25 cellular contexts compared by ENCODE assay signal in genomic region chr5:158546080-158546479, GRCh38.
"Had no signal": no experiment of that assay in that cellular context is flagged by ENCODE, and none has a peak within 500 bp of the region (broad histone marks: within the 10 kb centered on the region; RNA-seq: fewer than 3 reads in every experiment).

No MANE protein-coding gene starts in this region.

- DNase-seq: activated CD4-positive, alpha-beta T cell treated with anti-CD3 and anti-CD28 coated beads for 36 hours; activated CD8-positive, alpha-beta memory T cell treated with anti-CD3 and anti-CD28 coated beads, Interleukin-2, amount 50 U/mL, for 4 hours; activated CD8-positive, alpha-beta T cell treated with anti-CD3 and anti-CD28 coated beads for 36 hours; activated gamma-delta T cell treated with Interleukin-2 at 50 U/mL for 16 hours; activated naive CD4-positive, alpha-beta T cell treated with anti-CD3 and anti-CD28 coated beads, Interleukin-2, amount 10 ng/mL, durations not matched to agents 7 days and 5 days; activated naive CD8-positive, alpha-beta T cell treated with anti-CD3 and anti-CD28 coated beads for 36 hours; activated T-cell treated with anti-CD3 and anti-CD28 coated beads, Interleukin-2, amount 50 U/mL, for 72 hours; caudate nucleus; MG63; NCI-H1105; NCI-H1436; NCI-H1694 treated with DMSO at 0.1 percent for 48 hours; NCI-H2029 treated with DMSO at 0.1 percent for 48 hours; NCI-H345; NCI-H510A; NCI-H69; NK-92 treated with Interleukin-12 subunit alpha and Interleukin-12 subunit beta, amount 100 ng/mL, for 24 hours; PC-3; SIG-M5; T-helper 17 cell; T1000; WERI-Rb-1 had no signal

- H3K27me3 ChIP-seq: breast epithelium, MG63 had no signal

- H3K4me3 ChIP-seq: breast epithelium, MG63 had no signal

- H3K36me3 ChIP-seq: breast epithelium, MG63, WERI-Rb-1 had no signal

- H3K4me2 ChIP-seq: KMS-11 had no signal

- H3K9ac ChIP-seq: KMS-11 had no signal

- H3K9me3 ChIP-seq: breast epithelium had no signal

- H3K27ac ChIP-seq: breast epithelium, KMS-11, WERI-Rb-1 had no signal

- ATAC-seq: activated CD4-positive, alpha-beta T cell treated with anti-CD3 and anti-CD28 coated beads for 36 hours; activated CD8-positive, alpha-beta T cell treated with anti-CD3 and anti-CD28 coated beads for 36 hours; activated T-cell treated with anti-CD3 and anti-CD28 coated beads, Interleukin-2, amount 50 U/mL, for 72 hours; PC-3; T-helper 17 cell had no signal

- H3K4me1 ChIP-seq: breast epithelium had no signal

- FAIRE-seq: RCC 7860 had no signal
